Comparison of ENCODE assay signal across 1 cellular context in genomic region chr1:37940299-37940947, GRCh38.
TF ChIP-seq lines count a peak whose summit lies in the region.

No MANE protein-coding gene starts in this region.

TF ChIP-seq in GM12878, 131 proteins besides CTCF, POLR2A, EP300 and RAD21:
- TF ChIP-seq, protein P1, sequence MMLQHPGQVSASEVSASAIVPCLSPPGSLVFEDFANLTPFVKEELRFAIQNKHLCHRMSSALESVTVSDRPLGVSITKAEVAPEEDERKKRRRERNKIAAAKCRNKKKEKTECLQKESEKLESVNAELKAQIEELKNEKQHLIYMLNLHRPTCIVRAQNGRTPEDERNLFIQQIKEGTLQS (IDR thresholded peaks at IDR 0.05; ENCODE audit: borderline replicate concordance, extremely low read depth, low read depth, low read length) = no peak
- TF ChIP-seq SIN3A (IDR thresholded peaks at IDR 0.05; ENCODE audit: low read depth, low read length) (no peak), FOXK2 (IDR thresholded peaks at IDR 0.05) (no peak), ATF7 (IDR thresholded peaks at IDR 0.05; ENCODE audit: low read depth) (no peak), BHLHE40 (IDR thresholded peaks at IDR 0.05; ENCODE audit: borderline replicate concordance in 1 of 2, low read depth in 2 of 2, low read length in 1 of 2) (no peak), JUND (IDR thresholded peaks at IDR 0.05; ENCODE audit: low read depth, low read length) (no peak)
- TF ChIP-seq, protein P2, sequence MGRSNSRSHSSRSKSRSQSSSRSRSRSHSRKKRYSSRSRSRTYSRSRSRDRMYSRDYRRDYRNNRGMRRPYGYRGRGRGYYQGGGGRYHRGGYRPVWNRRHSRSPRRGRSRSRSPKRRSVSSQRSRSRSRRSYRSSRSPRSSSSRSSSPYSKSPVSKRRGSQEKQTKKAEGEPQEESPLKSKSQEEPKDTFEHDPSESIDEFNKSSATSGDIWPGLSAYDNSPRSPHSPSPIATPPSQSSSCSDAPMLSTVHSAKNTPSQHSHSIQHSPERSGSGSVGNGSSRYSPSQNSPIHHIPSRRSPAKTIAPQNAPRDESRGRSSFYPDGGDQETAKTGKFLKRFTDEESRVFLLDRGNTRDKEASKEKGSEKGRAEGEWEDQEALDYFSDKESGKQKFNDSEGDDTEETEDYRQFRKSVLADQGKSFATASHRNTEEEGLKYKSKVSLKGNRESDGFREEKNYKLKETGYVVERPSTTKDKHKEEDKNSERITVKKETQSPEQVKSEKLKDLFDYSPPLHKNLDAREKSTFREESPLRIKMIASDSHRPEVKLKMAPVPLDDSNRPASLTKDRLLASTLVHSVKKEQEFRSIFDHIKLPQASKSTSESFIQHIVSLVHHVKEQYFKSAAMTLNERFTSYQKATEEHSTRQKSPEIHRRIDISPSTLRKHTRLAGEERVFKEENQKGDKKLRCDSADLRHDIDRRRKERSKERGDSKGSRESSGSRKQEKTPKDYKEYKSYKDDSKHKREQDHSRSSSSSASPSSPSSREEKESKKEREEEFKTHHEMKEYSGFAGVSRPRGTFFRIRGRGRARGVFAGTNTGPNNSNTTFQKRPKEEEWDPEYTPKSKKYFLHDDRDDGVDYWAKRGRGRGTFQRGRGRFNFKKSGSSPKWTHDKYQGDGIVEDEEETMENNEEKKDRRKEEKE (IDR thresholded peaks at IDR 0.05) = no peak
TF ChIP-seq in GM12878: peak in this region for 0.
